In the genomic region with DNA sequence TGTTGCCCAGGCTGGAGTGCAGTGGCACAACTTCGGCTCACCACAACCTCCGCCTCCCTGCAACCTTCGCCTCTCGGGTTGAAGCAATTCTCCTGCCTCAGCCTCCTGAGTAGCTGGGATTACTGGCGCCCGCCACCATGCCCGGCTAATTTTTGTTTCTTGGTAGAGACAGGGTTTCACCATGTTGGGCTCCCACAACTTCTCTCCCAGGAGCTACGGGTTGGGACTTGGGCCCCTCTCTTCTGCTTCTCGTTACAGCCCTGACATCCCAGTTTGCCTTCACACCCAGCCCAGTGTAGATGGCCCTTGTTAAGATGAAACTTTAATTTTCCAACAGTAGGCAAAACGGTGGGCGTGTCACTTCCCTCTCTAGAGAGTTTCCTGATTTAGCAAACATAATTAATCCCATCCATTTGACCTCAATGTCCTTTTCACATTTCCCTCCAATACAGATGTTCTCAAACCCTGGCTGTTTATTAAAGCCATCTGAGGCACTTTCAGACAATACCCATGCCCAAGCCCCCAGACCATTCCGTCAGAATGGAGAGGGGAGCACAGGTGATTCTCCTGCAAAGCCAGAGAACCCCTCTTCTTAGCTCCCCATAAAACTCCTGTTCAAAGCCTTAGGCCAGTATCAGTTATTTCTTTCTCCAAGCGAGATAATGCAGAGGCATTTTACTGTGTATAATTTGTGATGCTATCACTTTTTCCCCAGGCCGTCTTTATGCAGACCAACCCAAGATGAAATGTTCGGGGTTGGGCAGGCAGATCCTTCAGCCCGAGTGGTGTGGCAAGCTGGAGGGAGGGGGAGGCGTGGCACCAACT, we compare ENCODE assay signal across 23 cellular contexts.
"Had no signal": no experiment of that assay in that cellular context is flagged by ENCODE, and none has a peak within 500 bp of the region (broad histone marks: within the 10 kb centered on the region; RNA-seq: fewer than 3 reads in every experiment).

No MANE protein-coding gene starts in this region.

- ATAC-seq: activated CD4-positive, CD25-positive, alpha-beta regulatory T cell treated with anti-CD3 and anti-CD28 coated beads, Interleukin-2, amount 50 U/mL, for 24 hours; activated naive CD4-positive, alpha-beta T cell treated with anti-CD3 and anti-CD28 coated beads, Interleukin-2, amount 50 U/mL, for 72 hours; activated T-cell treated with anti-CD3 and anti-CD28 coated beads, Interleukin-2, amount 50 U/mL, for 72 hours; foreskin keratinocyte; left colon; lower lobe of right lung had no signal

- H3K4me3 Mint-ChIP-seq: activated CD4-positive, alpha-beta T cell treated with anti-CD3 and anti-CD28 coated beads, Interleukin-2, amount 10 ng/mL, durations not matched to agents 7 days and 5 days; activated T-cell treated with anti-CD3 and anti-CD28 coated beads, Interleukin-2, amount 50 U/mL, for 72 hours; nephron; stimulated activated naive CD8-positive, alpha-beta T cell treated with anti-CD3 and anti-CD28 coated beads, Interleukin-15, Interleukin-2, amounts not matched to agents 100 ng/mL and 50 ng/mL, for 24 hours had no signal

- H3K4me3 ChIP-seq: adrenal gland, breast epithelium, lower lobe of right lung, tibial nerve, vagina had no signal

- H3K27ac Mint-ChIP-seq: activated CD4-positive, alpha-beta T cell treated with anti-CD3 and anti-CD28 coated beads, Interleukin-2, amount 10 ng/mL, durations not matched to agents 7 days and 5 days; activated T-cell treated with anti-CD3 and anti-CD28 coated beads, Interleukin-2, amount 50 U/mL, for 72 hours; nephron; stimulated activated naive CD8-positive, alpha-beta T cell treated with anti-CD3 and anti-CD28 coated beads, Interleukin-15, Interleukin-2, amounts not matched to agents 100 ng/mL and 50 ng/mL, for 24 hours had no signal

- H3K9me3 Mint-ChIP-seq: activated CD4-positive, alpha-beta T cell treated with anti-CD3 and anti-CD28 coated beads, Interleukin-2, amount 10 ng/mL, durations not matched to agents 7 days and 5 days; activated naive CD4-positive, alpha-beta T cell treated with anti-CD3 and anti-CD28 coated beads, Interleukin-2, amount 50 U/mL, for 72 hours; activated T-cell treated with anti-CD3 and anti-CD28 coated beads, Interleukin-2, amount 50 U/mL, for 72 hours; stimulated activated naive CD8-positive, alpha-beta T cell treated with anti-CD3 and anti-CD28 coated beads, Interleukin-15, Interleukin-2, amounts not matched to agents 100 ng/mL and 50 ng/mL, for 24 hours had no signal

- H3K4me1 ChIP-seq: adrenal gland, breast epithelium, tibial nerve had no signal

- H3K36me3 Mint-ChIP-seq: activated naive CD4-positive, alpha-beta T cell treated with anti-CD3 and anti-CD28 coated beads, Interleukin-2, amount 50 U/mL, for 72 hours had no signal

- H3K27me3 ChIP-seq: adrenal gland, breast epithelium, foreskin keratinocyte, tibial nerve, vagina had no signal

- H3K27ac ChIP-seq: adrenal gland, breast epithelium, epithelial cell of prostate, foreskin keratinocyte, lower lobe of right lung, tibial nerve, vagina had no signal

- H3K36me3 ChIP-seq: adrenal gland, breast epithelium, lower lobe of right lung, tibial nerve, vagina had no signal

- DNase-seq: activated CD4-positive, alpha-beta T cell treated with anti-CD3 and anti-CD28 coated beads, Interleukin-2, amount 10 ng/mL, durations not matched to agents 7 days and 5 days; activated CD8-positive, alpha-beta memory T cell treated with anti-CD3 and anti-CD28 coated beads, Interleukin-2, amount 50 U/mL, for 4 hours; activated T-cell treated with anti-CD3 and anti-CD28 coated beads, Interleukin-2, amount 50 U/mL, for 72 hours; adrenal gland; cerebellar nuclear complex; cortex of kidney; effector CD4-positive, alpha-beta T cell; foreskin keratinocyte; glutamatergic neuron; hippocampal formation; left colon; lower lobe of right lung; nucleus accumbens; retina; T1000 had no signal

- H3K9me3 ChIP-seq: adrenal gland, breast epithelium, lower lobe of right lung, vagina had no signal
